Comparison of ENCODE assay signal across 1 cellular context in the genomic region with DNA sequence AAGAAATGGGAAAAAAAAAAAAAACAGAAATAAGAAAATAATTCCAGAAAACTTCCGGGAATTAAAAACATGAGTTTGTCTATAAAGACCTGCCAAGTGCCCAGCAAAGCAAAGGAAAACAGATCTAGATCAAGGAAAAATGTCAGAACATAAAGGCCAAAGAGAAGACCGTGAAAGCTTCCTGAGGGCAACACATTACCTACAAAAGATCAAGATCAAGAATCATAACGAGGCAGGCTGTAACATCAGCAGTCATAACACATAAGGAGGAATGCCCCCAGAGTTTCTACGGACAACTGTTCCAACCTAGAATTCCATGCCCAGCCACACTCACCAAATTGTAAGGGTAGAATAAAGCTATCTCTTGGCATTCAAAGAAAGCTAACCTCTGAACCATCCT.
TF ChIP-seq lines count a peak whose summit lies in the region.

No MANE protein-coding gene starts in this region.

TF ChIP-seq in HepG2, 621 proteins besides CTCF, POLR2A, EP300 and RAD21 (continued from another document):
- TF ChIP-seq, protein P1, sequence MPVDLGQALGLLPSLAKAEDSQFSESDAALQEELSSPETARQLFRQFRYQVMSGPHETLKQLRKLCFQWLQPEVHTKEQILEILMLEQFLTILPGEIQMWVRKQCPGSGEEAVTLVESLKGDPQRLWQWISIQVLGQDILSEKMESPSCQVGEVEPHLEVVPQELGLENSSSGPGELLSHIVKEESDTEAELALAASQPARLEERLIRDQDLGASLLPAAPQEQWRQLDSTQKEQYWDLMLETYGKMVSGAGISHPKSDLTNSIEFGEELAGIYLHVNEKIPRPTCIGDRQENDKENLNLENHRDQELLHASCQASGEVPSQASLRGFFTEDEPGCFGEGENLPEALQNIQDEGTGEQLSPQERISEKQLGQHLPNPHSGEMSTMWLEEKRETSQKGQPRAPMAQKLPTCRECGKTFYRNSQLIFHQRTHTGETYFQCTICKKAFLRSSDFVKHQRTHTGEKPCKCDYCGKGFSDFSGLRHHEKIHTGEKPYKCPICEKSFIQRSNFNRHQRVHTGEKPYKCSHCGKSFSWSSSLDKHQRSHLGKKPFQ (CRISPR knock-in tag; IDR thresholded peaks at IDR 0.05; ENCODE audit: insufficient replicate concordance), result no peak
- TF ChIP-seq HNRNPK (IDR thresholded peaks at IDR 0.05; ENCODE audit: low read depth, low read length, poor library complexity, severe bottlenecking), result no peak
